ENCODE assay signal across 1 cellular context in the genomic region with DNA sequence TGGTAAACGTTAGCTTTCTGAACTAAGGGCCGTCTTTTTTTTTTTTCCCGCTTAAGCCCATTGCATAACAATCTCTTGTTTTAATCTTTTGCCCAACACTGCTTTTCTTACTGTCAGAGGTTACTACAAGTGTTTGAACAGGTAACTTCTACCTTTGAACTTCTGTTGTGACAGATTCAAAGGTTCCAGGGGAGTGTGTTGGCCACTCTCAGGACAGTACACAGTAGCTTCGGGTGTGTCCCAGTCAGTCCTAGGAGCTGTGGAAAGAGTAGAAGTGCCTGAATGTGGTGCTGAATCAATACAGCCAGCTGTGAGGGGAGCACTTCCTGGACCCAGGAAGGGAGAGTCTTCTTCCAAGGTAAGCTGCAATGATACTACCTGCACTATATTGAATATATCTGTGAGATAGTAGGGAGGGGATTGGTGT.
TF ChIP-seq lines count a peak whose summit lies in the region.

A gene with protein sequence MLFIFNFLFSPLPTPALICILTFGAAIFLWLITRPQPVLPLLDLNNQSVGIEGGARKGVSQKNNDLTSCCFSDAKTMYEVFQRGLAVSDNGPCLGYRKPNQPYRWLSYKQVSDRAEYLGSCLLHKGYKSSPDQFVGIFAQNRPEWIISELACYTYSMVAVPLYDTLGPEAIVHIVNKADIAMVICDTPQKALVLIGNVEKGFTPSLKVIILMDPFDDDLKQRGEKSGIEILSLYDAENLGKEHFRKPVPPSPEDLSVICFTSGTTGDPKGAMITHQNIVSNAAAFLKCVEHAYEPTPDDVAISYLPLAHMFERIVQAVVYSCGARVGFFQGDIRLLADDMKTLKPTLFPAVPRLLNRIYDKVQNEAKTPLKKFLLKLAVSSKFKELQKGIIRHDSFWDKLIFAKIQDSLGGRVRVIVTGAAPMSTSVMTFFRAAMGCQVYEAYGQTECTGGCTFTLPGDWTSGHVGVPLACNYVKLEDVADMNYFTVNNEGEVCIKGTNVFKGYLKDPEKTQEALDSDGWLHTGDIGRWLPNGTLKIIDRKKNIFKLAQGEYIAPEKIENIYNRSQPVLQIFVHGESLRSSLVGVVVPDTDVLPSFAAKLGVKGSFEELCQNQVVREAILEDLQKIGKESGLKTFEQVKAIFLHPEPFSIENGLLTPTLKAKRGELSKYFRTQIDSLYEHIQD (plus strand): TSS at position 205 of the 427 bp plus-strand sequence. CDS start 20,831 bp downstream, outside the sequence.

TF ChIP-seq in HepG2, 621 proteins besides CTCF, POLR2A, EP300 and RAD21 (continued from another document):
- TF ChIP-seq, protein P1, sequence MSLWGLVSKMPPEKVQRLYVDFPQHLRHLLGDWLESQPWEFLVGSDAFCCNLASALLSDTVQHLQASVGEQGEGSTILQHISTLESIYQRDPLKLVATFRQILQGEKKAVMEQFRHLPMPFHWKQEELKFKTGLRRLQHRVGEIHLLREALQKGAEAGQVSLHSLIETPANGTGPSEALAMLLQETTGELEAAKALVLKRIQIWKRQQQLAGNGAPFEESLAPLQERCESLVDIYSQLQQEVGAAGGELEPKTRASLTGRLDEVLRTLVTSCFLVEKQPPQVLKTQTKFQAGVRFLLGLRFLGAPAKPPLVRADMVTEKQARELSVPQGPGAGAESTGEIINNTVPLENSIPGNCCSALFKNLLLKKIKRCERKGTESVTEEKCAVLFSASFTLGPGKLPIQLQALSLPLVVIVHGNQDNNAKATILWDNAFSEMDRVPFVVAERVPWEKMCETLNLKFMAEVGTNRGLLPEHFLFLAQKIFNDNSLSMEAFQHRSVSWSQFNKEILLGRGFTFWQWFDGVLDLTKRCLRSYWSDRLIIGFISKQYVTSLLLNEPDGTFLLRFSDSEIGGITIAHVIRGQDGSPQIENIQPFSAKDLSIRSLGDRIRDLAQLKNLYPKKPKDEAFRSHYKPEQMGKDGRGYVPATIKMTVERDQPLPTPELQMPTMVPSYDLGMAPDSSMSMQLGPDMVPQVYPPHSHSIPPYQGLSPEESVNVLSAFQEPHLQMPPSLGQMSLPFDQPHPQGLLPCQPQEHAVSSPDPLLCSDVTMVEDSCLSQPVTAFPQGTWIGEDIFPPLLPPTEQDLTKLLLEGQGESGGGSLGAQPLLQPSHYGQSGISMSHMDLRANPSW (CRISPR knock-in tag; IDR thresholded peaks at IDR 0.05; ENCODE audit: borderline replicate concordance): no peak
- TF ChIP-seq ZFX (CRISPR knock-in tag; IDR thresholded peaks at IDR 0.05; ENCODE audit: low read depth) (0 out of 2 replicates have a peak, but pooled peaks have one; percentile 3), NCOA1 (CRISPR knock-in tag; IDR thresholded peaks at IDR 0.05) (0 out of 2 replicates have a peak, but pooled peaks have one; percentile 37), REPIN1 (CRISPR knock-in tag; IDR thresholded peaks at IDR 0.05; ENCODE audit: borderline replicate concordance, low read depth) (peak; percentile 79; the same call in 1 of the 2 replicates), REXO4 (CRISPR knock-in tag; IDR thresholded peaks at IDR 0.05; ENCODE audit: borderline replicate concordance) (no peak), TCF7L2 (IDR thresholded peaks at IDR 0.05; ENCODE audit: low read depth, low read length) (peak; percentile 55; the same call in 1 of the 2 replicates), ZNF256 (CRISPR knock-in tag; conservative IDR thresholded peaks at IDR 0.05) (no peak), ZNF24 (IDR thresholded peaks at IDR 0.05) (no peak), SALL2 (CRISPR knock-in tag; IDR thresholded peaks at IDR 0.05) (no peak), PRMT3 (CRISPR knock-in tag; IDR thresholded peaks at IDR 0.05; ENCODE audit: borderline replicate concordance, low read depth) (no peak), ZNF17 (CRISPR knock-in tag; IDR thresholded peaks at IDR 0.05) (no peak), ZNF205 (CRISPR knock-in tag; IDR thresholded peaks at IDR 0.05) (peak; percentile 51; the same call in 1 of the 2 replicates), XBP1 (CRISPR knock-in tag; IDR thresholded peaks at IDR 0.05) (no peak), HHEX (CRISPR knock-in tag; IDR thresholded peaks at IDR 0.05) (peak; percentile 33; the same call in 1 of the 2 replicates), ARHGAP35 (CRISPR knock-in tag; IDR thresholded peaks at IDR 0.05; ENCODE audit: borderline replicate concordance) (no peak), ZNF441 (CRISPR knock-in tag; IDR thresholded peaks at IDR 0.05; ENCODE audit: borderline replicate concordance) (no peak), NAIF1 (CRISPR knock-in tag; IDR thresholded peaks at IDR 0.05; ENCODE audit: borderline replicate concordance) (no peak), ELF4 (CRISPR knock-in tag; IDR thresholded peaks at IDR 0.05; ENCODE audit: borderline replicate concordance) (no peak), MBNL3 (CRISPR knock-in tag; conservative IDR thresholded peaks at IDR 0.05) (no peak), FOSL2 (CRISPR knock-in tag; IDR thresholded peaks at IDR 0.05) (peak; percentile 77), HNRNPUL1 (IDR thresholded peaks at IDR 0.05; ENCODE audit: low read depth, low read length) (no peak), HDAC2 (CRISPR knock-in tag; IDR thresholded peaks at IDR 0.05) (peak; percentile 91), AGO1 (IDR thresholded peaks at IDR 0.05; ENCODE audit: low read depth, low read length, poor library complexity, severe bottlenecking) (no peak), HNRNPH1 (optimal IDR thresholded peaks at IDR 0.05; ENCODE audit: low read depth, low read length) (no peak), GTF2F1 (IDR thresholded peaks at IDR 0.05; ENCODE audit: low read length) (no peak), NR1H2 (CRISPR knock-in tag; IDR thresholded peaks at IDR 0.05; ENCODE audit: borderline replicate concordance, low read depth) (no peak), KLF6 (CRISPR knock-in tag; IDR thresholded peaks at IDR 0.05) (no peak), ZSCAN30 (CRISPR knock-in tag; IDR thresholded peaks at IDR 0.05) (no peak), RFX1 (IDR thresholded peaks at IDR 0.05) (no peak), ZNF484 (CRISPR knock-in tag; IDR thresholded peaks at IDR 0.05; ENCODE audit: borderline replicate concordance, low read depth) (no peak)
- TF ChIP-seq, protein P2, sequence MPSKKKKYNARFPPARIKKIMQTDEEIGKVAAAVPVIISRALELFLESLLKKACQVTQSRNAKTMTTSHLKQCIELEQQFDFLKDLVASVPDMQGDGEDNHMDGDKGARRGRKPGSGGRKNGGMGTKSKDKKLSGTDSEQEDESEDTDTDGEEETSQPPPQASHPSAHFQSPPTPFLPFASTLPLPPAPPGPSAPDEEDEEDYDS (CRISPR knock-in tag; IDR thresholded peaks at IDR 0.05): peak; percentile 39; the same call in 1 of the 2 replicates
- TF ChIP-seq, protein P3, sequence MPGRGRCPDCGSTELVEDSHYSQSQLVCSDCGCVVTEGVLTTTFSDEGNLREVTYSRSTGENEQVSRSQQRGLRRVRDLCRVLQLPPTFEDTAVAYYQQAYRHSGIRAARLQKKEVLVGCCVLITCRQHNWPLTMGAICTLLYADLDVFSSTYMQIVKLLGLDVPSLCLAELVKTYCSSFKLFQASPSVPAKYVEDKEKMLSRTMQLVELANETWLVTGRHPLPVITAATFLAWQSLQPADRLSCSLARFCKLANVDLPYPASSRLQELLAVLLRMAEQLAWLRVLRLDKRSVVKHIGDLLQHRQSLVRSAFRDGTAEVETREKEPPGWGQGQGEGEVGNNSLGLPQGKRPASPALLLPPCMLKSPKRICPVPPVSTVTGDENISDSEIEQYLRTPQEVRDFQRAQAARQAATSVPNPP (CRISPR knock-in tag; IDR thresholded peaks at IDR 0.05): peak; percentile 46; the same call in 1 of the 2 replicates
- TF ChIP-seq, protein P4, sequence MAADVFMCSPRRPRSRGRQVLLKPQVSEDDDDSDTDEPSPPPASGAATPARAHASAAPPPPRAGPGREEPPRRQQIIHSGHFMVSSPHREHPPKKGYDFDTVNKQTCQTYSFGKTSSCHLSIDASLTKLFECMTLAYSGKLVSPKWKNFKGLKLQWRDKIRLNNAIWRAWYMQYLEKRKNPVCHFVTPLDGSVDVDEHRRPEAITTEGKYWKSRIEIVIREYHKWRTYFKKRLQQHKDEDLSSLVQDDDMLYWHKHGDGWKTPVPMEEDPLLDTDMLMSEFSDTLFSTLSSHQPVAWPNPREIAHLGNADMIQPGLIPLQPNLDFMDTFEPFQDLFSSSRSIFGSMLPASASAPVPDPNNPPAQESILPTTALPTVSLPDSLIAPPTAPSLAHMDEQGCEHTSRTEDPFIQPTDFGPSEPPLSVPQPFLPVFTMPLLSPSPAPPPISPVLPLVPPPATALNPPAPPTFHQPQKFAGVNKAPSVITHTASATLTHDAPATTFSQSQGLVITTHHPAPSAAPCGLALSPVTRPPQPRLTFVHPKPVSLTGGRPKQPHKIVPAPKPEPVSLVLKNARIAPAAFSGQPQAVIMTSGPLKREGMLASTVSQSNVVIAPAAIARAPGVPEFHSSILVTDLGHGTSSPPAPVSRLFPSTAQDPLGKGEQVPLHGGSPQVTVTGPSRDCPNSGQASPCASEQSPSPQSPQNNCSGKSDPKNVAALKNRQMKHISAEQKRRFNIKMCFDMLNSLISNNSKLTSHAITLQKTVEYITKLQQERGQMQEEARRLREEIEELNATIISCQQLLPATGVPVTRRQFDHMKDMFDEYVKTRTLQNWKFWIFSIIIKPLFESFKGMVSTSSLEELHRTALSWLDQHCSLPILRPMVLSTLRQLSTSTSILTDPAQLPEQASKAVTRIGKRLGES (CRISPR knock-in tag; IDR thresholded peaks at IDR 0.05; ENCODE audit: borderline replicate concordance): no peak
- TF ChIP-seq, protein P5, sequence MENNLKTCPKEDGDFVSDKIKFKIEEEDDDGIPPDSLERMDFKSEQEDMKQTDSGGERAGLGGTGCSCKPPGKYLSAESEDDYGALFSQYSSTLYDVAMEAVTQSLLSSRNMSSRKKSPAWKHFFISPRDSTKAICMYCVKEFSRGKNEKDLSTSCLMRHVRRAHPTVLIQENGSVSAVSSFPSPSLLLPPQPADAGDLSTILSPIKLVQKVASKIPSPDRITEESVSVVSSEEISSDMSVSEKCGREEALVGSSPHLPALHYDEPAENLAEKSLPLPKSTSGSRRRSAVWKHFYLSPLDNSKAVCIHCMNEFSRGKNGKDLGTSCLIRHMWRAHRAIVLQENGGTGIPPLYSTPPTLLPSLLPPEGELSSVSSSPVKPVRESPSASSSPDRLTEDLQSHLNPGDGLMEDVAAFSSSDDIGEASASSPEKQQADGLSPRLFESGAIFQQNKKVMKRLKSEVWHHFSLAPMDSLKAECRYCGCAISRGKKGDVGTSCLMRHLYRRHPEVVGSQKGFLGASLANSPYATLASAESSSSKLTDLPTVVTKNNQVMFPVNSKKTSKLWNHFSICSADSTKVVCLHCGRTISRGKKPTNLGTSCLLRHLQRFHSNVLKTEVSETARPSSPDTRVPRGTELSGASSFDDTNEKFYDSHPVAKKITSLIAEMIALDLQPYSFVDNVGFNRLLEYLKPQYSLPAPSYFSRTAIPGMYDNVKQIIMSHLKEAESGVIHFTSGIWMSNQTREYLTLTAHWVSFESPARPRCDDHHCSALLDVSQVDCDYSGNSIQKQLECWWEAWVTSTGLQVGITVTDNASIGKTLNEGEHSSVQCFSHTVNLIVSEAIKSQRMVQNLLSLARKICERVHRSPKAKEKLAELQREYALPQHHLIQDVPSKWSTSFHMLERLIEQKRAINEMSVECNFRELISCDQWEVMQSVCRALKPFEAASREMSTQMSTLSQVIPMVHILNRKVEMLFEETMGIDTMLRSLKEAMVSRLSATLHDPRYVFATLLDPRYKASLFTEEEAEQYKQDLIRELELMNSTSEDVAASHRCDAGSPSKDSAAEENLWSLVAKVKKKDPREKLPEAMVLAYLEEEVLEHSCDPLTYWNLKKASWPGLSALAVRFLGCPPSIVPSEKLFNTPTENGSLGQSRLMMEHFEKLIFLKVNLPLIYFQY (CRISPR knock-in tag; IDR thresholded peaks at IDR 0.05; ENCODE audit: borderline replicate concordance): no peak
- TF ChIP-seq, protein P6, sequence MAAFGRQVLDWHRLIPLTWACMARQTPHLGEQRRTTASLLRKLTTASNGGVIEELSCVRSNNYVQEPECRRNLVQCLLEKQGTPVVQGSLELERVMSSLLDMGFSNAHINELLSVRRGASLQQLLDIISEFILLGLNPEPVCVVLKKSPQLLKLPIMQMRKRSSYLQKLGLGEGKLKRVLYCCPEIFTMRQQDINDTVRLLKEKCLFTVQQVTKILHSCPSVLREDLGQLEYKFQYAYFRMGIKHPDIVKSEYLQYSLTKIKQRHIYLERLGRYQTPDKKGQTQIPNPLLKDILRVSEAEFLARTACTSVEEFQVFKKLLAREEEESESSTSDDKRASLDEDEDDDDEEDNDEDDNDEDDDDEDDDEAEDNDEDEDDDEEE (CRISPR knock-in tag; IDR thresholded peaks at IDR 0.05): no peak
- TF ChIP-seq, protein P7, sequence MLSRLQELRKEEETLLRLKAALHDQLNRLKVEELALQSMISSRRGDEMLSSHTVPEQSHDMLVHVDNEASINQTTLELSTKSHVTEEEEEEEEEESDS (CRISPR knock-in tag; IDR thresholded peaks at IDR 0.05; ENCODE audit: borderline replicate concordance): no peak
- TF ChIP-seq, protein P8, sequence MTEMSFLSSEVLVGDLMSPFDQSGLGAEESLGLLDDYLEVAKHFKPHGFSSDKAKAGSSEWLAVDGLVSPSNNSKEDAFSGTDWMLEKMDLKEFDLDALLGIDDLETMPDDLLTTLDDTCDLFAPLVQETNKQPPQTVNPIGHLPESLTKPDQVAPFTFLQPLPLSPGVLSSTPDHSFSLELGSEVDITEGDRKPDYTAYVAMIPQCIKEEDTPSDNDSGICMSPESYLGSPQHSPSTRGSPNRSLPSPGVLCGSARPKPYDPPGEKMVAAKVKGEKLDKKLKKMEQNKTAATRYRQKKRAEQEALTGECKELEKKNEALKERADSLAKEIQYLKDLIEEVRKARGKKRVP (CRISPR knock-in tag; IDR thresholded peaks at IDR 0.05): peak in 1 of 2 experiments; percentile 35; a peak in 1 of 4 replicates
- TF ChIP-seq, protein P9, sequence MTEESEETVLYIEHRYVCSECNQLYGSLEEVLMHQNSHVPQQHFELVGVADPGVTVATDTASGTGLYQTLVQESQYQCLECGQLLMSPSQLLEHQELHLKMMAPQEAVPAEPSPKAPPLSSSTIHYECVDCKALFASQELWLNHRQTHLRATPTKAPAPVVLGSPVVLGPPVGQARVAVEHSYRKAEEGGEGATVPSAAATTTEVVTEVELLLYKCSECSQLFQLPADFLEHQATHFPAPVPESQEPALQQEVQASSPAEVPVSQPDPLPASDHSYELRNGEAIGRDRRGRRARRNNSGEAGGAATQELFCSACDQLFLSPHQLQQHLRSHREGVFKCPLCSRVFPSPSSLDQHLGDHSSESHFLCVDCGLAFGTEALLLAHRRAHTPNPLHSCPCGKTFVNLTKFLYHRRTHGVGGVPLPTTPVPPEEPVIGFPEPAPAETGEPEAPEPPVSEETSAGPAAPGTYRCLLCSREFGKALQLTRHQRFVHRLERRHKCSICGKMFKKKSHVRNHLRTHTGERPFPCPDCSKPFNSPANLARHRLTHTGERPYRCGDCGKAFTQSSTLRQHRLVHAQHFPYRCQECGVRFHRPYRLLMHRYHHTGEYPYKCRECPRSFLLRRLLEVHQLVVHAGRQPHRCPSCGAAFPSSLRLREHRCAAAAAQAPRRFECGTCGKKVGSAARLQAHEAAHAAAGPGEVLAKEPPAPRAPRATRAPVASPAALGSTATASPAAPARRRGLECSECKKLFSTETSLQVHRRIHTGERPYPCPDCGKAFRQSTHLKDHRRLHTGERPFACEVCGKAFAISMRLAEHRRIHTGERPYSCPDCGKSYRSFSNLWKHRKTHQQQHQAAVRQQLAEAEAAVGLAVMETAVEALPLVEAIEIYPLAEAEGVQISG (CRISPR knock-in tag; IDR thresholded peaks at IDR 0.05): peak; percentile 45; the same call in 1 of the 2 replicates
